ENCODE assay signal across 1 cellular context in genomic region chr20:63554361-63555278, GRCh38.
TF ChIP-seq lines count a peak whose summit lies in the region.

No MANE protein-coding gene starts in this region.

TF ChIP-seq in HepG2, 621 proteins besides CTCF, POLR2A, EP300 and RAD21 (continues in another document):
- TF ChIP-seq ARHGAP35 (CRISPR knock-in tag; IDR thresholded peaks at IDR 0.05; ENCODE audit: borderline replicate concordance): no peak
- TF ChIP-seq TCF12 (IDR thresholded peaks at IDR 0.05): no peak
- TF ChIP-seq TCF12 (CRISPR knock-in tag; IDR thresholded peaks at IDR 0.05): no peak
- no peak for TF ChIP-seq MXD3 (CRISPR knock-in tag; IDR thresholded peaks at IDR 0.05)
- 0 out of 2 replicates have a peak, but pooled peaks have one; percentile 15 for TF ChIP-seq ZNF280D (CRISPR knock-in tag; IDR thresholded peaks at IDR 0.05)
- TF ChIP-seq ZNF562 (CRISPR knock-in tag; IDR thresholded peaks at IDR 0.05; ENCODE audit: borderline replicate concordance): no peak
- TF ChIP-seq ZNF17 (CRISPR knock-in tag; IDR thresholded peaks at IDR 0.05): no peak
- no peak for TF ChIP-seq ZNF160 (CRISPR knock-in tag; IDR thresholded peaks at IDR 0.05)
- peak; percentile 49; the same call in 1 of the 2 replicates for TF ChIP-seq ZFP91 (CRISPR knock-in tag; IDR thresholded peaks at IDR 0.05; ENCODE audit: borderline replicate concordance)
- no peak for TF ChIP-seq NFAT5 (CRISPR knock-in tag; IDR thresholded peaks at IDR 0.05)
- TF ChIP-seq MAFF (IDR thresholded peaks at IDR 0.05; ENCODE audit: low read depth, low read length): no peak
- TF ChIP-seq ZNF740 (CRISPR knock-in tag; IDR thresholded peaks at IDR 0.05): no peak
- no peak for TF ChIP-seq TERF1 (CRISPR knock-in tag; IDR thresholded peaks at IDR 0.05)
- TF ChIP-seq PRPF4 (IDR thresholded peaks at IDR 0.05; ENCODE audit: low read depth, low read length, poor library complexity, severe bottlenecking): no peak
- TF ChIP-seq SNAPC2 (CRISPR knock-in tag; IDR thresholded peaks at IDR 0.05): no peak
- TF ChIP-seq CBX2 (IDR thresholded peaks at IDR 0.05; ENCODE audit: low read depth, low read length): no peak
- no peak for TF ChIP-seq CBX2 (CRISPR knock-in tag; IDR thresholded peaks at IDR 0.05; ENCODE audit: low read depth)
- no peak for TF ChIP-seq TEAD2 (CRISPR knock-in tag; IDR thresholded peaks at IDR 0.05)
- no peak for TF ChIP-seq CEBPG (CRISPR knock-in tag; IDR thresholded peaks at IDR 0.05)
- TF ChIP-seq ZNF772 (CRISPR knock-in tag; IDR thresholded peaks at IDR 0.05): no peak
- no peak for TF ChIP-seq ETV6 (CRISPR knock-in tag; conservative IDR thresholded peaks at IDR 0.05)
- no peak for TF ChIP-seq ZNF781 (CRISPR knock-in tag; IDR thresholded peaks at IDR 0.05; ENCODE audit: borderline replicate concordance, not compliant biosample characterization)
- peak; percentile 48; the same call in 1 of the 2 replicates for TF ChIP-seq DNMT1 (CRISPR knock-in tag; IDR thresholded peaks at IDR 0.05)
- TF ChIP-seq MIXL1 (CRISPR knock-in tag; IDR thresholded peaks at IDR 0.05): no peak
- no peak for TF ChIP-seq SRSF9 (IDR thresholded peaks at IDR 0.05; ENCODE audit: borderline replicate concordance, insufficient read depth, low read depth, low read length, poor library complexity, severe bottlenecking)
- no peak; the same call in 1 of the 2 replicates for TF ChIP-seq SALL2 (CRISPR knock-in tag; IDR thresholded peaks at IDR 0.05)
- TF ChIP-seq ATF7-NPFF (CRISPR knock-in tag; IDR thresholded peaks at IDR 0.05; ENCODE audit: low read depth): 0 out of 2 replicates have a peak, but pooled peaks have one; percentile 39
- 0 out of 2 replicates have a peak, but pooled peaks have one; percentile 33 for TF ChIP-seq ZNF616 (CRISPR knock-in tag; IDR thresholded peaks at IDR 0.05; ENCODE audit: low read depth)
- no peak for TF ChIP-seq ZNF468 (CRISPR knock-in tag; IDR thresholded peaks at IDR 0.05)
- no peak for TF ChIP-seq ZNF589 (CRISPR knock-in tag; conservative IDR thresholded peaks at IDR 0.05)
- TF ChIP-seq FUBP1 (CRISPR knock-in tag; IDR thresholded peaks at IDR 0.05; ENCODE audit: borderline replicate concordance): no peak
- no peak for TF ChIP-seq RNF2 (conservative IDR thresholded peaks at IDR 0.05; ENCODE audit: low read depth)
- TF ChIP-seq ZNF451 (CRISPR knock-in tag; IDR thresholded peaks at IDR 0.05): no peak
- no peak for TF ChIP-seq ZNF124 (CRISPR knock-in tag; IDR thresholded peaks at IDR 0.05)
- no peak for TF ChIP-seq FOXO4 (CRISPR knock-in tag; conservative IDR thresholded peaks at IDR 0.05)
- no peak for TF ChIP-seq ZNF33A (CRISPR knock-in tag; IDR thresholded peaks at IDR 0.05; ENCODE audit: borderline replicate concordance)
- TF ChIP-seq HNRNPL (IDR thresholded peaks at IDR 0.05; ENCODE audit: low read depth, low read length): 0 out of 2 replicates have a peak, but pooled peaks have one; percentile 26
- no peak for TF ChIP-seq TRIM22 (IDR thresholded peaks at IDR 0.05)
- TF ChIP-seq ZKSCAN1 (IDR thresholded peaks at IDR 0.05; ENCODE audit: low read length): no peak
- no peak for TF ChIP-seq THRA (CRISPR knock-in tag; IDR thresholded peaks at IDR 0.05; ENCODE audit: borderline replicate concordance)
- peak; percentile 61; the same call in 1 of the 2 replicates for TF ChIP-seq NFKB2 (CRISPR knock-in tag; IDR thresholded peaks at IDR 0.05; ENCODE audit: borderline replicate concordance)
- TF ChIP-seq ZNF670 (CRISPR knock-in tag; IDR thresholded peaks at IDR 0.05; ENCODE audit: borderline replicate concordance): no peak
- peak; percentile 63; the same call in 1 of the 2 replicates for TF ChIP-seq CHCHD3 (CRISPR knock-in tag; IDR thresholded peaks at IDR 0.05)
